ENCODE assay signal across 23 cellular contexts in genomic region chr11:61056566-61056965, GRCh38. TPM values are rescaled to one million over a fixed set of nuclear protein-coding genes. Genes with fewer than 3 reads are reported as not detected.
DNase-seq lines count a peak whose midpoint lies in the region; ATAC-seq and TF ChIP-seq lines count a peak whose summit lies in the region.
"Had no signal": no experiment of that assay in that cellular context is flagged by ENCODE, and none has a peak within 500 bp of the region (broad histone marks: within the 10 kb centered on the region; RNA-seq: fewer than 3 reads in every experiment).

No MANE protein-coding gene starts in this region.

- ATAC-seq in GM21515 (IDR thresholded peaks at IDR 0.05; ENCODE audit: unreplicated experiment) (no peak), GM18519 (IDR thresholded peaks at IDR 0.05; ENCODE audit: low FRiP score, unreplicated experiment) (no peak)
- ATAC-seq: natural killer cell had no signal

- 74 to 76% methylated on average over 4 to 6 of the region's 6 CpGs for WGBS in endodermal cell (ENCODE audit: insufficient coverage in 1 of 2, insufficient read length in 1 of 2), 2 experiments

- H3K27ac ChIP-seq in endodermal cell (ENCODE audit: low read depth, low read length) (no peak overlapping the region), dorsolateral prefrontal cortex (no peak overlapping the region)
- H3K27ac ChIP-seq: ascending aorta, BLaER1, prostate gland, tibial artery had no signal

- DNase-seq in NCI-H1417 (lab: John Stamatoyannopoulos, UW), result peak in 2 of 3 experiments; percentile 59 to 91
- DNase-seq in NCI-H1417 treated with DMSO at 0.1 percent for 48 hours (lab: John Stamatoyannopoulos, UW), result no peak
- DNase-seq in COR-L47 (lab: John Stamatoyannopoulos, UW), result peak; percentile 70
- peak; percentile 95 for DNase-seq in NCI-H69 (lab: John Stamatoyannopoulos, UW)
- peak; percentile 59 for DNase-seq in endodermal cell
- DNase-seq in dorsolateral prefrontal cortex, result no peak
- DNase-seq: activated CD4-positive, alpha-beta T cell treated with anti-CD3 and anti-CD28 coated beads for 1 hour; GDM1; GOT3; mammary epithelial cell; MV-4-11; natural killer cell; SHP77 had no signal

- H3K9ac ChIP-seq in endodermal cell (ENCODE audit: extremely low read depth, low read length, poor library complexity, severe bottlenecking), result no peak overlapping the region
- H3K9ac ChIP-seq: BLaER1 had no signal

- H3K4me3 ChIP-seq in endodermal cell (ENCODE audit: low read length), result no peak overlapping the region
- H3K4me3 ChIP-seq in dorsolateral prefrontal cortex, result no peak overlapping the region
- H3K4me3 ChIP-seq: ascending aorta, BLaER1, prostate gland, tibial artery had no signal

- peaks cover 4% of the 10 kb centered on the region for H3K27me3 Mint-ChIP-seq in endodermal cell (ENCODE audit: insufficient read depth)

- no peak overlapping the region for H3K4me3 Mint-ChIP-seq in endodermal cell
- H3K4me3 Mint-ChIP-seq: natural killer cell had no signal

- no peaks in the 10 kb centered on the region for H3K4me1 ChIP-seq in endodermal cell (ENCODE audit: control insufficient read depth, insufficient read depth, low read length)
- H3K4me1 ChIP-seq: ascending aorta, prostate gland had no signal

- no peaks in the 10 kb centered on the region for H3K27me3 ChIP-seq in endodermal cell (ENCODE audit: control insufficient read depth, insufficient read depth, low read length, poor library complexity, severe bottlenecking)
- no peaks in the 10 kb centered on the region for H3K27me3 ChIP-seq in dorsolateral prefrontal cortex
- H3K27me3 ChIP-seq: ascending aorta, BLaER1, tibial artery had no signal

- no peaks in the 10 kb centered on the region for H3K9me3 Mint-ChIP-seq in endodermal cell
- H3K9me3 Mint-ChIP-seq: IgD-negative memory B cell, natural killer cell had no signal

- peaks cover 7% of the 10 kb centered on the region for H3K4me1 Mint-ChIP-seq in endodermal cell

- H3K36me3 Mint-ChIP-seq in endodermal cell (ENCODE audit: low read depth), result no peaks in the 10 kb centered on the region
- H3K36me3 Mint-ChIP-seq: natural killer cell had no signal

- H3K27ac Mint-ChIP-seq in endodermal cell, result no peak overlapping the region
- H3K27ac Mint-ChIP-seq: natural killer cell had no signal

- intact Hi-C loops in dorsolateral prefrontal cortex (cut with DNase I), result no loop called here

- TF ChIP-seq CTCF in endodermal cell (conservative IDR thresholded peaks at IDR 0.05) (peak; percentile 44), dorsolateral prefrontal cortex (IDR thresholded peaks at IDR 0.05 in 54 of 56, conservative IDR thresholded peaks at IDR 0.05 in 2 of 56; ENCODE audit: low read depth in 1 of 56, partially characterized antibody in 56 of 56) (no peak)

- no peaks in the 10 kb centered on the region for H3K9me3 ChIP-seq in endodermal cell (ENCODE audit: control insufficient read depth, low read length)
- H3K9me3 ChIP-seq: ascending aorta, BLaER1, prostate gland, tibial artery had no signal

- H3K36me3 ChIP-seq in endodermal cell (ENCODE audit: control insufficient read depth, insufficient read depth, low read length), result no peaks in the 10 kb centered on the region
- H3K36me3 ChIP-seq: ascending aorta, BLaER1, prostate gland, tibial artery had no signal

RNA-seq across cellular contexts. Expression of gene CD5, which starts 45.7 kb away (rescaled TPM):
- total RNA-seq in endodermal cell, result not detected
- polyA plus RNA-seq in endodermal cell (2013, experiment 1 of 2), result not detected
- polyA plus RNA-seq in endodermal cell (2013, experiment 2 of 2), result not detected
- 1 to 10 TPM in 2 of 120 experiments, under 1 TPM in 99, not detected in 19; 0.14 to 2.2 (median 0.30) TPM for total RNA-seq in dorsolateral prefrontal cortex
- total RNA-seq: A172, chondrocyte, mammary epithelial cell had no signal
- polyA plus RNA-seq: keratinocyte, mammary epithelial cell had no signal

Comparison
In these comparisons a context has a peak if more than half of its experiments do, and no peak if none do; other contexts are left out.
1. DNase-seq: peak in NCI-H1417 (2 of 3), COR-L47 (single experiment), NCI-H69 (single experiment) and endodermal cell (single experiment); none in NCI-H1417 treated with DMSO at 0.1 percent for 48 hours (single experiment) and dorsolateral prefrontal cortex (0 of 10).